1 cellular context compared by ENCODE assay signal in genomic region chr3:156606729-156607128, GRCh38.
TF ChIP-seq lines count a peak whose summit lies in the region.

No MANE protein-coding gene starts in this region.

TF ChIP-seq in GM12878, 131 proteins besides CTCF, POLR2A, EP300 and RAD21 (continued from another document):
- TF ChIP-seq, protein P1, sequence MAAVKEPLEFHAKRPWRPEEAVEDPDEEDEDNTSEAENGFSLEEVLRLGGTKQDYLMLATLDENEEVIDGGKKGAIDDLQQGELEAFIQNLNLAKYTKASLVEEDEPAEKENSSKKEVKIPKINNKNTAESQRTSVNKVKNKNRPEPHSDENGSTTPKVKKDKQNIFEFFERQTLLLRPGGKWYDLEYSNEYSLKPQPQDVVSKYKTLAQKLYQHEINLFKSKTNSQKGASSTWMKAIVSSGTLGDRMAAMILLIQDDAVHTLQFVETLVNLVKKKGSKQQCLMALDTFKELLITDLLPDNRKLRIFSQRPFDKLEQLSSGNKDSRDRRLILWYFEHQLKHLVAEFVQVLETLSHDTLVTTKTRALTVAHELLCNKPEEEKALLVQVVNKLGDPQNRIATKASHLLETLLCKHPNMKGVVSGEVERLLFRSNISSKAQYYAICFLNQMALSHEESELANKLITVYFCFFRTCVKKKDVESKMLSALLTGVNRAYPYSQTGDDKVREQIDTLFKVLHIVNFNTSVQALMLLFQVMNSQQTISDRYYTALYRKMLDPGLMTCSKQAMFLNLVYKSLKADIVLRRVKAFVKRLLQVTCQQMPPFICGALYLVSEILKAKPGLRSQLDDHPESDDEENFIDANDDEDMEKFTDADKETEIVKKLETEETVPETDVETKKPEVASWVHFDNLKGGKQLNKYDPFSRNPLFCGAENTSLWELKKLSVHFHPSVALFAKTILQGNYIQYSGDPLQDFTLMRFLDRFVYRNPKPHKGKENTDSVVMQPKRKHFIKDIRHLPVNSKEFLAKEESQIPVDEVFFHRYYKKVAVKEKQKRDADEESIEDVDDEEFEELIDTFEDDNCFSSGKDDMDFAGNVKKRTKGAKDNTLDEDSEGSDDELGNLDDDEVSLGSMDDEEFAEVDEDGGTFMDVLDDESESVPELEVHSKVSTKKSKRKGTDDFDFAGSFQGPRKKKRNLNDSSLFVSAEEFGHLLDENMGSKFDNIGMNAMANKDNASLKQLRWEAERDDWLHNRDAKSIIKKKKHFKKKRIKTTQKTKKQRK (IDR thresholded peaks at IDR 0.05; ENCODE audit: low read depth, low read length) = no peak
TF ChIP-seq in GM12878: peak in this region for 0.
